Comparison of ENCODE assay signal across 9 cellular contexts in genomic region chr2:106572541-106573148, GRCh38.
DNase-seq lines count a peak whose midpoint lies in the region; ATAC-seq and TF ChIP-seq lines count a peak whose summit lies in the region.
"Had no signal": no experiment of that assay in that cellular context is flagged by ENCODE, and none has a peak within 500 bp of the region (broad histone marks: within the 10 kb centered on the region; RNA-seq: fewer than 3 reads in every experiment).

No MANE protein-coding gene starts in this region.

- H4K20me1 ChIP-seq in GM23338 (replicated peaks; ENCODE audit: insufficient read depth) = no peaks in the 10 kb centered on the region

- no TSS peak for BruUV-seq in Caco-2 (replicated peaks; lab: Mats Ljungman, UMichigan)

- H3K9me3 ChIP-seq in Caco-2 = no peaks in the 10 kb centered on the region
- no peaks in the 10 kb centered on the region for H3K9me3 ChIP-seq in Peyer's patch

- H3K36me3 ChIP-seq in Caco-2 (ENCODE audit: control insufficient read depth, insufficient read depth, low read length) (no peaks in the 10 kb centered on the region), GM23338 (ENCODE audit: insufficient read depth) (no peaks in the 10 kb centered on the region), Peyer's patch (no peaks in the 10 kb centered on the region)

- POLR2A ChIA-PET in Caco-2 (lab: Charles Lee) = no interaction called here

- peaks cover 1% of the 10 kb centered on the region for H3K9me3 Mint-ChIP-seq in Caco-2 (ENCODE audit: unreplicated experiment)
- no peaks in the 10 kb centered on the region for H3K9me3 Mint-ChIP-seq in GM23338
- H3K9me3 Mint-ChIP-seq in activated naive CD8-positive, alpha-beta T cell treated with anti-CD3 and anti-CD28 coated beads for 36 hours = no peaks in the 10 kb centered on the region
- H3K9me3 Mint-ChIP-seq: stimulated activated naive B cell treated with anti-CD40 and anti-IgM and Interleukin-4, amounts not matched to agents 10 μg/mL and 1 μg/mL and 100 μg/mL, for 72 hours had no signal

- H2AFZ ChIP-seq in GM23338 = no peak overlapping the region

- H3K4me1 Mint-ChIP-seq in Caco-2 (ENCODE audit: low read depth, unreplicated experiment) (peaks cover 7% of the 10 kb centered on the region), GM23338 (peaks cover 10% of the 10 kb centered on the region; the same call in 2 of the 3 replicates)
- no peaks in the 10 kb centered on the region for H3K4me1 Mint-ChIP-seq in activated naive CD8-positive, alpha-beta T cell treated with anti-CD3 and anti-CD28 coated beads for 36 hours
- H3K4me1 Mint-ChIP-seq: stimulated activated naive B cell treated with anti-CD40 and anti-IgM and Interleukin-4, amounts not matched to agents 10 μg/mL and 1 μg/mL and 100 μg/mL, for 72 hours had no signal

- 0 out of 2 replicates have a peak, but pooled peaks cover 5% of the 10 kb centered on the region for H3K9me2 ChIP-seq in GM23338 (ENCODE audit: insufficient read depth)

- H3K27me3 Mint-ChIP-seq in Caco-2 (ENCODE audit: insufficient read depth, unreplicated experiment) (peaks cover 4% of the 10 kb centered on the region), GM23338 (ENCODE audit: insufficient read depth, low read depth, poor library complexity) (peaks cover 7% of the 10 kb centered on the region)
- peaks cover 5% of the 10 kb centered on the region for H3K27me3 Mint-ChIP-seq in activated naive CD8-positive, alpha-beta T cell treated with anti-CD3 and anti-CD28 coated beads for 36 hours

- no peaks in the 10 kb centered on the region for H3K36me3 Mint-ChIP-seq in Caco-2 (ENCODE audit: insufficient read depth, unreplicated experiment)
- no peaks in the 10 kb centered on the region for H3K36me3 Mint-ChIP-seq in GM23338 (ENCODE audit: low read depth)
- H3K36me3 Mint-ChIP-seq in activated naive CD8-positive, alpha-beta T cell treated with anti-CD3 and anti-CD28 coated beads for 36 hours = no peaks in the 10 kb centered on the region
- H3K36me3 Mint-ChIP-seq: stimulated activated naive B cell treated with anti-CD40 and anti-IgM and Interleukin-4, amounts not matched to agents 10 μg/mL and 1 μg/mL and 100 μg/mL, for 72 hours had no signal

- intact Hi-C loops in Caco-2 (cut with micrococcal nuclease; ENCODE audit: unreplicated experiment) = no loop called here

- H3K4me1 ChIP-seq in Caco-2 (0 out of 2 replicates have a peak, but pooled peaks cover 8% of the 10 kb centered on the region), GM23338 (ENCODE audit: insufficient read depth) (no peaks in the 10 kb centered on the region), Peyer's patch (no peaks in the 10 kb centered on the region)

- ATAC-seq in GM23338 (peak; percentile 41; the same call in 1 of the 3 replicates), HG02610 (IDR thresholded peaks at IDR 0.05; ENCODE audit: unreplicated experiment) (no peak), HG03342 (IDR thresholded peaks at IDR 0.05; ENCODE audit: unreplicated experiment) (no peak)

- TF ChIP-seq POLR2A in Peyer's patch (IDR thresholded peaks at IDR 0.05) = no peak

- CTCF ChIA-PET in Caco-2 (lab: Charles Lee) = interaction anchor here (1.9 kb wide), 1 partner anchor 10 kb away, joined by 5 read pairs; no protein-coding TSS in a partner anchor

- H3F3A ChIP-seq in GM23338 (replicated peaks; ENCODE audit: low read depth) = no peaks in the 10 kb centered on the region

- no peak overlapping the region for H3K27ac Mint-ChIP-seq in Caco-2 (ENCODE audit: unreplicated experiment)
- H3K27ac Mint-ChIP-seq in GM23338 = no peak overlapping the region
- no peak overlapping the region for H3K27ac Mint-ChIP-seq in activated naive CD8-positive, alpha-beta T cell treated with anti-CD3 and anti-CD28 coated beads for 36 hours
- H3K27ac Mint-ChIP-seq: stimulated activated naive B cell treated with anti-CD40 and anti-IgM and Interleukin-4, amounts not matched to agents 10 μg/mL and 1 μg/mL and 100 μg/mL, for 72 hours had no signal

- no peak overlapping the region for H3K4me2 ChIP-seq in GM23338

- H3K27me3 ChIP-seq in Caco-2 (replicated peaks; ENCODE audit: control insufficient read depth, insufficient read depth, low read length) (no peaks in the 10 kb centered on the region), GM23338 (ENCODE audit: insufficient read depth) (no peaks in the 10 kb centered on the region), Peyer's patch (no peaks in the 10 kb centered on the region)

- TF ChIP-seq CTCF in Caco-2 (IDR thresholded peaks at IDR 0.05; ENCODE audit: insufficient read depth in 1 of 2, low read depth in 1 of 2, low read length in 1 of 2, severe bottlenecking in 1 of 2, unreplicated experiment in 1 of 2) (peak; percentile 45 to 51), GM23338 (conservative IDR thresholded peaks at IDR 0.05; ENCODE audit: low read depth in 2 of 2) (peak; percentile 76 to 89), Peyer's patch (IDR thresholded peaks at IDR 0.05) (peak in 3 of 6 experiments; percentile 20 to 22 (median 21))

- H3K4me3 Mint-ChIP-seq in Caco-2 (ENCODE audit: unreplicated experiment) (no peak overlapping the region), GM23338 (no peak overlapping the region)
- H3K4me3 Mint-ChIP-seq in activated naive CD8-positive, alpha-beta T cell treated with anti-CD3 and anti-CD28 coated beads for 36 hours = no peak overlapping the region
- H3K4me3 Mint-ChIP-seq: stimulated activated naive B cell treated with anti-CD40 and anti-IgM and Interleukin-4, amounts not matched to agents 10 μg/mL and 1 μg/mL and 100 μg/mL, for 72 hours had no signal

- no peaks in the 10 kb centered on the region for H3K79me2 ChIP-seq in GM23338 (replicated peaks; ENCODE audit: insufficient read depth)

- DNase-seq in Caco-2 (peak in 1 of 2 experiments; percentile 32), GM23338 (ENCODE audit: low spot score) (peak; percentile 81), lung microvascular endothelial cell (ENCODE audit: low read depth in 2 of 2) (peak; percentile 6 to 42), SHP77 treated with DMSO at 0.1 percent for 48 hours (lab: John Stamatoyannopoulos, UW) (no peak), Peyer's patch (no peak)
- DNase-seq in activated naive CD8-positive, alpha-beta T cell treated with anti-CD3 and anti-CD28 coated beads for 36 hours = peak; percentile 22
- DNase-seq: stimulated activated naive B cell treated with anti-CD40 and anti-IgM and Interleukin-4, amounts not matched to agents 10 μg/mL and 1 μg/mL and 100 μg/mL, for 72 hours had no signal

- H3K4me3 ChIP-seq in Caco-2 (ENCODE audit: low read depth, low read length) (no peak overlapping the region), GM23338 (no peak overlapping the region), Peyer's patch (no peak overlapping the region)

- H3K27ac ChIP-seq in GM23338 (ENCODE audit: low read depth) = no peak overlapping the region
- no peak overlapping the region for H3K27ac ChIP-seq in Peyer's patch

TF ChIP-seq in GM23338, 12 proteins besides CTCF, POLR2A, EP300 and RAD21:
- TF ChIP-seq ZNF331 (CRISPR knock-in tag; IDR thresholded peaks at IDR 0.05; ENCODE audit: low read depth) (no peak), NANOG (IDR thresholded peaks at IDR 0.05; ENCODE audit: borderline replicate concordance) (no peak), JUNB (IDR thresholded peaks at IDR 0.05; ENCODE audit: unreplicated experiment) (no peak)

Comparison
In these comparisons a context has a peak if more than half of its experiments do, and no peak if none do; other contexts are left out.
1. DNase-seq: peak in GM23338 (single experiment), activated naive CD8-positive, alpha-beta T cell treated with anti-CD3 and anti-CD28 coated beads for 36 hours (single experiment) and lung microvascular endothelial cell (2 of 2); none in SHP77 treated with DMSO at 0.1 percent for 48 hours (single experiment) and Peyer's patch (0 of 3).